Comparison of ENCODE assay signal across 12 cellular contexts in the genomic region with DNA sequence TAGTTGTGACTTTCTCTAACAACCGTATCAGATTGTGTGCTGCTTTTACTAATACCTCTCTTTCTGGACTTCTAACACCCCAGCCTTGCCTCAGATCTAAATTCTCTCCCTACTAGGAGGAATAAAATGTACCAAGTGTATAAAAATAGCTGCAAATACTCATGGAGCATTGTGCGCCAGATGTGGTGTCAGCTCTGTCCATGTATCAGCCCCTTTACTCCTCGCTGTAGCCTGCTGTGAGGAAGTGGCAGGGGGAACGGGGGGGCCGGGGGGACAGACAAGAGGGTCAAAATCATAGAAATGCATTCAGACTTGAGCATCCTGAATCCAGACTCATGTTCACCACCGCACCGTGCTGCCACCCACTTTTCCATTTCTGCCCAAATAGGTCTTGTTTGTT.
DNase-seq lines count a peak whose midpoint lies in the region; ATAC-seq, FAIRE-seq and TF ChIP-seq lines count a peak whose summit lies in the region.
"Had no signal": no experiment of that assay in that cellular context is flagged by ENCODE, and none has a peak within 500 bp of the region (broad histone marks: within the 10 kb centered on the region; RNA-seq: fewer than 3 reads in every experiment).

No MANE protein-coding gene starts in this region.

- H3K9me2 ChIP-seq in GM23248 (ENCODE audit: insufficient read depth), result no peaks in the 10 kb centered on the region
- H3K9me2 ChIP-seq in hepatocyte (replicated peaks; ENCODE audit: insufficient read depth), result no peaks in the 10 kb centered on the region

- intact Hi-C loops in mammary epithelial cell (cut with micrococcal nuclease), result loop anchor here (2.0 to 5.0 kb wide), 2 partner anchors 47 to 76 kb away; a partner anchor contains a TSS
- intact Hi-C loops in gastrocnemius medialis (cut with DNase I; ENCODE audit: low total_unique reads), result loop anchor here (5.0 kb wide), 3 partner anchors 42 to 77 kb away; a partner anchor contains a TSS

- H3K4me1 ChIP-seq in GM23248 (ENCODE audit: insufficient read depth) (peaks cover 19% of the 10 kb centered on the region), mammary epithelial cell (ENCODE audit: insufficient read depth, low read length) (peaks cover 26% of the 10 kb centered on the region), hepatocyte (ENCODE audit: insufficient read depth) (peaks cover 5% of the 10 kb centered on the region), gastrocnemius medialis (peaks cover 28 to 36% of the 10 kb centered on the region in 2 donors)

- H3K27me3 ChIP-seq in GM23248 (replicated peaks; ENCODE audit: insufficient read depth) (no peaks in the 10 kb centered on the region), mammary epithelial cell (ENCODE audit: insufficient read depth, low read length) (no peaks in the 10 kb centered on the region), hepatocyte (no peaks in the 10 kb centered on the region), gastrocnemius medialis (no peaks in the 10 kb centered on the region)

- H3F3A ChIP-seq in GM23248 (ENCODE audit: insufficient read depth), result peaks cover 18% of the 10 kb centered on the region

- H3K4me2 ChIP-seq in GM23248 (ENCODE audit: unreplicated experiment) (peak overlapping the region; percentile 77), mammary epithelial cell (ENCODE audit: insufficient read depth, low read depth, low read length) (no peak overlapping the region), hepatocyte (no peak overlapping the region)

- H3K79me2 ChIP-seq in GM23248 (ENCODE audit: insufficient read depth) (peaks cover 13% of the 10 kb centered on the region), mammary epithelial cell (ENCODE audit: insufficient read depth, low read length) (peaks cover 24% of the 10 kb centered on the region), hepatocyte (peaks cover 3% of the 10 kb centered on the region)

- ATAC-seq in gastrocnemius medialis, result peak; percentile 61 to 78

- FAIRE-seq in GM12891 (lab: Jason Lieb, UNC), result no peak

- H3K36me3 ChIP-seq in GM23248 (ENCODE audit: low read depth) (peaks cover 21% of the 10 kb centered on the region; the same call in 1 of the 2 replicates), mammary epithelial cell (ENCODE audit: insufficient read depth, low read length) (no peaks in the 10 kb centered on the region), hepatocyte (replicated peaks; ENCODE audit: insufficient read depth, low read depth) (no peaks in the 10 kb centered on the region), gastrocnemius medialis (peaks cover 0 to 35% of the 10 kb centered on the region in 2 donors)

- TF ChIP-seq CTCF in mammary epithelial cell (conservative IDR thresholded peaks at IDR 0.05 in 1 of 2, IDR thresholded peaks at IDR 0.05 in 1 of 2; ENCODE audit: extremely low read depth in 1 of 2, insufficient read depth in 1 of 2, low read depth in 1 of 2, low read length in 2 of 2) (no peak), hepatocyte (IDR thresholded peaks at IDR 0.05; ENCODE audit: poor library complexity) (no peak), gastrocnemius medialis (IDR thresholded peaks at IDR 0.05 in 4 of 5, conservative IDR thresholded peaks at IDR 0.05 in 1 of 5) (no peak)

- no peaks in the 10 kb centered on the region for H3K9me3 ChIP-seq in GM23248 (ENCODE audit: low read depth)
- H3K9me3 ChIP-seq in mammary epithelial cell (replicated peaks; ENCODE audit: insufficient read depth, low read length), result no peaks in the 10 kb centered on the region
- no peaks in the 10 kb centered on the region for H3K9me3 ChIP-seq in hepatocyte (ENCODE audit: low read depth)
- H3K9me3 ChIP-seq in gastrocnemius medialis, result no peaks in the 10 kb centered on the region

- no peak overlapping the region for H3K9ac ChIP-seq in GM23248
- peak overlapping the region; percentile 0 for H3K9ac ChIP-seq in mammary epithelial cell (ENCODE audit: insufficient read depth, low read length)

- dilution Hi-C loops in mammary epithelial cell (cut with HindIII; ENCODE audit: low sequenced_read_pairs), result loop anchor here (5.0 kb wide), 1 partner anchor 37 kb away; no protein-coding TSS in a partner anchor

- WGBS in GM23248 (ENCODE audit: low coverage in 1 of 2, low lambda C conversion rate in 2 of 2, missing lambda C conversion rate in 2 of 2), 2 experiments, result 91% methylated on average over 7 of the region's 7 CpGs
- 48% methylated on average over 5 of the region's 7 CpGs for WGBS in mammary epithelial cell (ENCODE audit: low coverage, missing lambda C conversion rate)
- 99% methylated on average over 7 of the region's 7 CpGs for WGBS in hepatocyte (ENCODE audit: low lambda C conversion rate, missing lambda C conversion rate)

- H3K27ac ChIP-seq in GM23248 (peak overlapping the region; percentile 45), mammary epithelial cell (ENCODE audit: insufficient read depth, low read depth, low read length) (peak overlapping the region; percentile 50), hepatocyte (peak overlapping the region; percentile 28), gastrocnemius medialis (peak overlapping the region; percentile 79 to 90 (median 87))

- DNase-seq in GM23248 (no peak), mammary epithelial cell (no peak), hepatocyte (ENCODE audit: low spot score) (no peak), gastrocnemius medialis (peak; percentile 20 to 46), cortex of kidney (lab: John Stamatoyannopoulos, UW) (no peak), NCI-H1930 (lab: John Stamatoyannopoulos, UW) (no peak), GM12891 (ENCODE audit: insufficient read length, low spot score) (no peak), NCI-H2227 treated with DMSO at 0.1 percent for 48 hours (lab: John Stamatoyannopoulos, UW) (no peak)
- DNase-seq: activated B cell treated with CpG ODN at 0.5 μM for 24 hours; activated CD8-positive, alpha-beta memory T cell treated with anti-CD3 and anti-CD28 coated beads, Interleukin-2, amount 50 U/mL, for 48 hours; activated naive CD8-positive, alpha-beta T cell treated with anti-CD3 and anti-CD28 coated beads, Interleukin-2, amount 10 ng/mL, durations not matched to agents 7 days and 5 days; NK-92 treated with Interleukin-12 subunit alpha and Interleukin-12 subunit beta, amount 100 ng/mL, for 24 hours had no signal

- H2AFZ ChIP-seq in GM23248, result no peak overlapping the region
- H2AFZ ChIP-seq in mammary epithelial cell (ENCODE audit: low read depth, low read length), result no peak overlapping the region
- H2AFZ ChIP-seq in hepatocyte, result no peak overlapping the region

- H4K20me1 ChIP-seq in GM23248 (ENCODE audit: insufficient read depth) (0 out of 2 replicates have a peak, but pooled peaks cover 4% of the 10 kb centered on the region), mammary epithelial cell (ENCODE audit: insufficient read depth, low read length) (no peaks in the 10 kb centered on the region), hepatocyte (ENCODE audit: insufficient read depth, poor library complexity, severe bottlenecking) (no peaks in the 10 kb centered on the region)

- no TSS peak for BruUV-seq in mammary epithelial cell (replicated peaks; lab: Mats Ljungman, UMichigan)

- TF ChIP-seq POLR2A in gastrocnemius medialis (IDR thresholded peaks at IDR 0.05) (peak in 1 of 2 donors; percentile 26), GM12891 (IDR thresholded peaks at IDR 0.05; ENCODE audit: low read depth, low read length) (no peak)

- H3K4me3 ChIP-seq in GM23248 (peak overlapping the region; percentile 8; the same call in 1 of the 2 replicates), mammary epithelial cell (replicated peaks in 1 of 3; ENCODE audit: insufficient read depth in 1 of 3, low read depth in 2 of 3, low read length in 3 of 3) (no peak overlapping the region), hepatocyte (no peak overlapping the region), gastrocnemius medialis (peak overlapping the region in 1 of 4 donors; percentile 29)

- CTCF ChIA-PET in mammary epithelial cell (lab: Charles Lee; ENCODE audit: low non-redundant PET), result no interaction called here

- in situ Hi-C loops in GM23248 (cut with MboI), result no loop called here
- in situ Hi-C loops in mammary epithelial cell (cut with MboI; ENCODE audit: low sequenced_read_pairs in 2 of 2), result loop anchor here in 1 of 2 donors (25.0 kb wide), 1 partner anchor 147 kb away; no protein-coding TSS in a partner anchor
- in situ Hi-C loops in gastrocnemius medialis (cut with MboI; ENCODE audit: low sequenced_read_pairs in 4 of 4), result no loop called here

TF ChIP-seq in GM12891, 5 proteins besides CTCF, POLR2A, EP300 and RAD21:
- TF ChIP-seq POLR2AphosphoS5 (IDR thresholded peaks at IDR 0.05; ENCODE audit: low read depth, low read length), result no peak
- no peak for TF ChIP-seq TAF1 (IDR thresholded peaks at IDR 0.05; ENCODE audit: low read depth, low read length)
- TF ChIP-seq SPI1 (IDR thresholded peaks at IDR 0.05; ENCODE audit: low read depth, low read length), result no peak
- no peak for TF ChIP-seq PAX5 (IDR thresholded peaks at IDR 0.05; ENCODE audit: insufficient read depth, low read length, severe bottlenecking)
- no peak for TF ChIP-seq POU2F2 (IDR thresholded peaks at IDR 0.05; ENCODE audit: low read depth, low read length)
TF ChIP-seq in GM12891: peak in this region for 0.

Comparison
In these comparisons a context has a peak if more than half of its experiments do, and no peak if none do; other contexts are left out.
1. DNase-seq: peak in gastrocnemius medialis (2 of 2); none in GM23248 (single experiment), mammary epithelial cell (single experiment), hepatocyte (single experiment), cortex of kidney (single experiment), NCI-H1930 (0 of 2), GM12891 (single experiment) and NCI-H2227 treated with DMSO at 0.1 percent for 48 hours (single experiment).
2. H3K27ac ChIP-seq: peak in every context shown above with its lines; median percentile 87 in gastrocnemius medialis; 50 in mammary epithelial cell; 45 in GM23248; 28 in hepatocyte.